ENCODE assay signal across 20 cellular contexts in genomic region chr7:3416453-3416852, GRCh38.
DNase-seq lines count a peak whose midpoint lies in the region; ATAC-seq and TF ChIP-seq lines count a peak whose summit lies in the region.
"Had no signal": no experiment of that assay in that cellular context is flagged by ENCODE, and none has a peak within 500 bp of the region (broad histone marks: within the 10 kb centered on the region; RNA-seq: fewer than 3 reads in every experiment).

No MANE protein-coding gene starts in this region.

- H3K4me3 ChIP-seq in trophoblast cell (ENCODE audit: low read depth, low read length) (no peak overlapping the region), aorta (ENCODE audit: low read length in 2 of 2) (no peak overlapping the region)

- TF ChIP-seq CTCF in VCaP (conservative IDR thresholded peaks at IDR 0.05), result no peak
- TF ChIP-seq CTCF in glutamatergic neuron (IDR thresholded peaks at IDR 0.05; ENCODE audit: partially characterized antibody, unreplicated experiment), result no peak

- no peak overlapping the region for H3K14ac ChIP-seq in trophoblast cell (ENCODE audit: low read length)

- H4K12ac ChIP-seq in trophoblast cell (ENCODE audit: low read depth, low read length), result no peak overlapping the region

- WGBS in trophoblast cell (ENCODE audit: extremely low coverage, insufficient coverage, insufficient read length), result no CpG with 5 or more reads among the region's 4 CpGs
- 82 to 84% methylated on average over 4 of the region's 4 CpGs for WGBS in aorta, 2 donors

- H3K9me3 ChIP-seq in trophoblast cell (ENCODE audit: insufficient read depth, low read depth, low read length) (no peaks in the 10 kb centered on the region), aorta (ENCODE audit: control insufficient read depth, low read length) (no peaks in the 10 kb centered on the region)

- H3K79me2 ChIP-seq in trophoblast cell (ENCODE audit: control insufficient read depth, insufficient read depth, low read length, poor library complexity), result peaks cover 6% of the 10 kb centered on the region

- H2AK5ac ChIP-seq in trophoblast cell (ENCODE audit: low read length), result no peak overlapping the region

- no peak overlapping the region for H3K23ac ChIP-seq in trophoblast cell (ENCODE audit: low read length)

- peaks cover 0 to 4% of the 10 kb centered on the region in 2 experiments for H3K4me1 ChIP-seq in trophoblast cell (ENCODE audit: control insufficient read depth in 1 of 2, insufficient read depth in 2 of 2, low read length in 2 of 2)
- peaks cover 2 to 4% of the 10 kb centered on the region in 2 donors for H3K4me1 ChIP-seq in aorta (ENCODE audit: control insufficient read depth in 1 of 2, insufficient read depth in 2 of 2, low read length in 2 of 2)

- peak overlapping the region; percentile 56 for H3K4me3 Mint-ChIP-seq in glutamatergic neuron (ENCODE audit: unreplicated experiment)
- H3K4me3 Mint-ChIP-seq: CD8-positive, alpha-beta T cell had no signal

- DNase-seq in DMS 273 (lab: John Stamatoyannopoulos, UW; ENCODE audit: unreplicated experiment), result peak; percentile 66
- no peak for DNase-seq in DMS 273 treated with DMSO at 0.1 percent for 48 hours (lab: John Stamatoyannopoulos, UW)
- DNase-seq in glutamatergic neuron, result no peak
- DNase-seq in trophoblast cell, result no peak
- DNase-seq in germinal center (ENCODE audit: low spot score), result no peak
- DNase-seq in aorta, result no peak
- DNase-seq: 8988T; AML-193; C1 segment of cervical spinal cord; CD8-positive, alpha-beta T cell; EL; GF-D8; GOT3; Karpas-422; MV-4-11; NCI-H446 treated with DMSO at 0.1 percent for 48 hours; NK-92 treated with Interleukin-12 subunit alpha and Interleukin-12 subunit beta, amount 100 ng/mL, for 24 hours; SHP77 had no signal

- H3K27ac ChIP-seq in VCaP (peak overlapping the region; percentile 84), trophoblast cell (ENCODE audit: low read depth, low read length) (no peak overlapping the region), aorta (ENCODE audit: low read depth in 1 of 2, low read length in 2 of 2) (no peak overlapping the region)

- no peak overlapping the region for H4K8ac ChIP-seq in trophoblast cell (ENCODE audit: low read depth, low read length)

- H3K36me3 ChIP-seq in trophoblast cell (ENCODE audit: control insufficient read depth in 1 of 2, insufficient read depth in 2 of 2, low read length in 2 of 2) (no peaks in the 10 kb centered on the region), aorta (ENCODE audit: control insufficient read depth in 1 of 2, insufficient read depth in 2 of 2, low read length in 1 of 2) (no peaks in the 10 kb centered on the region)

- H3K4me1 Mint-ChIP-seq in glutamatergic neuron (ENCODE audit: low read depth, unreplicated experiment), result peaks cover 66% of the 10 kb centered on the region

- no peak for ATAC-seq in aorta (ENCODE audit: low FRiP score)
- ATAC-seq in HG02981 (IDR thresholded peaks at IDR 0.05; ENCODE audit: unreplicated experiment), result no peak
- ATAC-seq: CD8-positive, alpha-beta T cell had no signal

- no peak overlapping the region for H2AFZ ChIP-seq in trophoblast cell (ENCODE audit: insufficient read depth, low read length, poor library complexity)

- H3K27ac Mint-ChIP-seq in glutamatergic neuron (ENCODE audit: unreplicated experiment), result peak overlapping the region; percentile 75
- H3K27ac Mint-ChIP-seq: CD8-positive, alpha-beta T cell had no signal

- peak overlapping the region; percentile 82 for H3K4ac ChIP-seq in trophoblast cell (ENCODE audit: low read depth, low read length)

- H3K79me1 ChIP-seq in trophoblast cell (ENCODE audit: low read length), result peaks cover 2% of the 10 kb centered on the region

- H3K9ac ChIP-seq in trophoblast cell (ENCODE audit: low read length), result no peak overlapping the region

- peaks cover 7% of the 10 kb centered on the region for H3K27me3 Mint-ChIP-seq in glutamatergic neuron (ENCODE audit: unreplicated experiment)

- no peaks in the 10 kb centered on the region for H3K27me3 ChIP-seq in trophoblast cell (ENCODE audit: insufficient read depth, low read length)
- no peaks in the 10 kb centered on the region for H3K27me3 ChIP-seq in aorta (ENCODE audit: control insufficient read depth in 1 of 2, insufficient read depth in 2 of 2, low read length in 1 of 2)

- H3K36me3 Mint-ChIP-seq in glutamatergic neuron (ENCODE audit: unreplicated experiment), result no peaks in the 10 kb centered on the region
- H3K36me3 Mint-ChIP-seq: CD8-positive, alpha-beta T cell had no signal

- no peak overlapping the region for H4K91ac ChIP-seq in trophoblast cell (ENCODE audit: low read depth, low read length)

- H3K9me3 Mint-ChIP-seq in glutamatergic neuron (ENCODE audit: unreplicated experiment), result peaks cover 5% of the 10 kb centered on the region

- intact Hi-C loops in aorta (cut with DNase I), result no loop called here

- H3K18ac ChIP-seq in trophoblast cell (ENCODE audit: low read length), result no peak overlapping the region

- H2BK5ac ChIP-seq in trophoblast cell (ENCODE audit: low read depth, low read length, poor library complexity), result no peak overlapping the region

- H2BK12ac ChIP-seq in trophoblast cell (ENCODE audit: low read length), result no peak overlapping the region

- no peak overlapping the region for H2BK120ac ChIP-seq in trophoblast cell (ENCODE audit: insufficient read depth, low read length, poor library complexity)

- H3K4me2 ChIP-seq in trophoblast cell (ENCODE audit: low read length), result no peak overlapping the region
